8 cellular contexts compared by ENCODE assay signal in the genomic region with DNA sequence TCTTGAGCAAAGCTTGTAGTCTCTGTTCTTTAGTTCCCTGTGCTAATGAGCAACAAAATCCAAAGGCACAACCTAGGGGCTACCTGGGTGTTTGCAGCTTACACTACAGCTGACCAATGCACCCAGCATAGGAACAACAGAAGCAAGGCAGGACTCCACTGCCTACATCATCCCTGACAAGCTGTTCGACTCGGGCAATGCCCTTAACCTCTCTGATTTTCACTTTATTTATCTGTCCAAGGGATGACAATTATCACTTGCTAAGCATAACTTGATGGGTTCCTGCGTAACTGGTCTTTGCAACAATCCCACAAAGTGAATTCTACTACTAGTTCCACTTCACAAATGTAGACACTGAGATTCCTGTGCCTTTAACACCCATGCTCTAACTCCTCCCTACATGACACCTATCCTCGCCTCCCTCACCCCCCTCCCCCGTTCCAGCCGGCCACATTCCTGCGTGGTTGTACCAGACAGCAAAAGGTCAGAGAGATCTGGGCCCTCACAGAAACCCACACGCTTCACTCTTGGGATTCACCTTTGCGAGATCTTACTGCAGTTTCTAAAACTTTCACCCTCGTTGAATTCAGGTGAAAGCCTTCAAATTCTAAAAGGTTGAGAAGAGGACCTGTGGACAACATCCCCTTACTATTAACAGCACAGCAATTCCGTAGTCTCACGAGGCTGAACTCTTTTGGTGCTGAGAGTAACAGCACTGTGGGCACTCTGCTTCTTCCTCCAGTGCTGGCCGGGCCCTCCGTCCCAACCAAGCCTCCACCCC. TPM values are rescaled to one million over a fixed set of nuclear protein-coding genes. Genes with fewer than 3 reads are reported as not detected.
DNase-seq lines count a peak whose midpoint lies in the region; ATAC-seq, FAIRE-seq and TF ChIP-seq lines count a peak whose summit lies in the region.

No MANE protein-coding gene starts in this region.

- peaks cover 3 to 14% (median 6%) of the 10 kb centered on the region in 3 donors for H3K27me3 Mint-ChIP-seq in immature natural killer cell (ENCODE audit: low read depth in 3 of 3)

- BruUV-seq in K562 (replicated peaks; lab: Mats Ljungman, UMichigan): TSS peak; percentile 59

- peak; percentile 57 for DNase-seq in GM20000 (ENCODE audit: low spot score)
- DNase-seq in RCC 7860 (ENCODE audit: low spot score): peak; percentile 57
- DNase-seq in K562 (ENCODE audit: extremely low read depth in 1 of 4, low spot score in 3 of 4): peak; percentile 59 to 80 (median 72)
- DNase-seq in immature natural killer cell: peak; percentile 17 to 29 (median 28)
- DNase-seq in stimulated activated CD4-positive, alpha-beta T cell treated with anti-CD3 and anti-CD28 coated beads, Interleukin-12 subunit alpha, Interleukin-12 subunit beta, amount 100 ng/mL, for 48 hours (ENCODE audit: low read depth in 2 of 3, low spot score in 1 of 3): peak in 2 of 3 donors; percentile 21 to 44
- DNase-seq in NCI-H345 (lab: John Stamatoyannopoulos, UW): no peak
- DNase-seq in Ammon's horn (ENCODE audit: low spot score): no peak

- no peak for TF ChIP-seq EP300 in K562 (IDR thresholded peaks at IDR 0.05; ENCODE audit: low read length)

- peak overlapping the region; percentile 66 for H3K4me3 ChIP-seq in K562

- H3K9ac ChIP-seq in K562 (ENCODE audit: insufficient read depth in 1 of 2, low read depth in 2 of 2, low read length in 2 of 2): peak overlapping the region; percentile 98

- H3K9me3 Mint-ChIP-seq in immature natural killer cell: no peaks in the 10 kb centered on the region

- TF ChIP-seq POLR2A in K562 (conservative IDR thresholded peaks at IDR 0.05): peak; percentile 58

- TF ChIP-seq CTCF in GM20000 (IDR thresholded peaks at IDR 0.05; ENCODE audit: extremely low read depth, missing control alignments) (no peak), K562 (IDR thresholded peaks at IDR 0.05 in 2 of 3, conservative IDR thresholded peaks at IDR 0.05 in 1 of 3; ENCODE audit: insufficient read depth in 2 of 3, low read depth in 1 of 3, low read length in 3 of 3) (no peak)

- peak overlapping the region; percentile 90 for H2AFZ ChIP-seq in K562 (ENCODE audit: low read depth, low read length)

- no peak for TF ChIP-seq RAD21 in K562 (CRISPR knock-in tag; conservative IDR thresholded peaks at IDR 0.05 in 1 of 2, IDR thresholded peaks at IDR 0.05 in 1 of 2)

- H3K27ac Mint-ChIP-seq in immature natural killer cell: peak overlapping the region; percentile 81 to 98 (median 94)

- H3K4me1 Mint-ChIP-seq in immature natural killer cell: peaks cover 50 to 53% of the 10 kb centered on the region in 2 donors

- ATAC-seq in K562: peak; percentile 59
- ATAC-seq in HG03095 (IDR thresholded peaks at IDR 0.05; ENCODE audit: unreplicated experiment): no peak

- peaks cover 3% of the 10 kb centered on the region for H3K9me1 ChIP-seq in K562 (ENCODE audit: control insufficient read depth, insufficient read depth, low read length)

- CTCF ChIA-PET in K562 (lab: Yijun Ruan, JAX; ENCODE audit: low intra/inter-chr PET ratio): no interaction called here

- H3K36me3 Mint-ChIP-seq in immature natural killer cell: no peaks in the 10 kb centered on the region

- WGBS in K562 (ENCODE audit: insufficient coverage, low coverage, missing lambda C conversion rate): 10% methylated on average over 14 of the region's 14 CpGs

- peak overlapping the region; percentile 76 for H3K27ac ChIP-seq in K562 (ENCODE audit: extremely low read depth, low read depth, low read length)

- in situ Hi-C loops in K562 (cut with MboI): no loop called here

- H3K4me2 ChIP-seq in K562 (ENCODE audit: insufficient read depth, low read length): peak overlapping the region; percentile 88

- H4K20me1 ChIP-seq in K562 (replicated peaks; ENCODE audit: control insufficient read depth, insufficient read depth, low read length): peaks cover 15% of the 10 kb centered on the region

- peaks cover 69% of the 10 kb centered on the region for H3K79me2 ChIP-seq in K562 (ENCODE audit: control insufficient read depth, insufficient read depth, low read length)

- H3K36me3 ChIP-seq in K562 (ENCODE audit: control insufficient read depth, insufficient read depth, low read length): peaks cover 22% of the 10 kb centered on the region; the same call in 2 of the 3 replicates

- intact Hi-C loops in K562 (cut with micrococcal nuclease): no loop called here

- no peaks in the 10 kb centered on the region; the same call in 1 of the 2 replicates for H3K9me3 ChIP-seq in K562 (replicated peaks; ENCODE audit: control insufficient read depth, insufficient read depth, low read depth, low read length)

- no peaks in the 10 kb centered on the region for H3K27me3 ChIP-seq in K562 (ENCODE audit: control insufficient read depth in 2 of 2, insufficient read depth in 2 of 2, low read length in 2 of 2)

- no peak for FAIRE-seq in RCC 7860 (lab: Jason Lieb, UNC)
- FAIRE-seq in K562 (lab: Jason Lieb, UNC): peak; percentile 87

- peaks cover 11 to 27% of the 10 kb centered on the region in 2 experiments; a peak in 4 of 5 replicates for H3K4me1 ChIP-seq in K562 (replicated peaks in 1 of 2; ENCODE audit: control insufficient read depth in 2 of 2, insufficient read depth in 2 of 2, low read length in 2 of 2)

- POLR2A ChIA-PET in K562 (lab: Yijun Ruan, JAX): no interaction called here

- peak overlapping the region; percentile 93 to 96 (median 95) for H3K4me3 Mint-ChIP-seq in immature natural killer cell

TF ChIP-seq in K562, 482 proteins besides CTCF, POLR2A, EP300 and RAD21 (continues in another document):
- TF ChIP-seq ZNF511 (CRISPR knock-in tag; IDR thresholded peaks at IDR 0.05): no peak
- TF ChIP-seq L3MBTL2 (IDR thresholded peaks at IDR 0.05): peak; percentile 50; the same call in 1 of the 2 replicates
- no peak for TF ChIP-seq E2F3 (CRISPR knock-in tag; IDR thresholded peaks at IDR 0.05)
- no peak for TF ChIP-seq MYBL2 (IDR thresholded peaks at IDR 0.05; ENCODE audit: low read depth)
- no peak for TF ChIP-seq MYBL2 (CRISPR knock-in tag; IDR thresholded peaks at IDR 0.05; ENCODE audit: borderline replicate concordance)
- TF ChIP-seq PHB2 (IDR thresholded peaks at IDR 0.05; ENCODE audit: low read depth): no peak
- no peak for TF ChIP-seq HSF4 (CRISPR knock-in tag; IDR thresholded peaks at IDR 0.05; ENCODE audit: borderline replicate concordance)
- no peak for TF ChIP-seq PHF8 (IDR thresholded peaks at IDR 0.05; ENCODE audit: borderline replicate concordance, low read length)
- TF ChIP-seq, protein P1, sequence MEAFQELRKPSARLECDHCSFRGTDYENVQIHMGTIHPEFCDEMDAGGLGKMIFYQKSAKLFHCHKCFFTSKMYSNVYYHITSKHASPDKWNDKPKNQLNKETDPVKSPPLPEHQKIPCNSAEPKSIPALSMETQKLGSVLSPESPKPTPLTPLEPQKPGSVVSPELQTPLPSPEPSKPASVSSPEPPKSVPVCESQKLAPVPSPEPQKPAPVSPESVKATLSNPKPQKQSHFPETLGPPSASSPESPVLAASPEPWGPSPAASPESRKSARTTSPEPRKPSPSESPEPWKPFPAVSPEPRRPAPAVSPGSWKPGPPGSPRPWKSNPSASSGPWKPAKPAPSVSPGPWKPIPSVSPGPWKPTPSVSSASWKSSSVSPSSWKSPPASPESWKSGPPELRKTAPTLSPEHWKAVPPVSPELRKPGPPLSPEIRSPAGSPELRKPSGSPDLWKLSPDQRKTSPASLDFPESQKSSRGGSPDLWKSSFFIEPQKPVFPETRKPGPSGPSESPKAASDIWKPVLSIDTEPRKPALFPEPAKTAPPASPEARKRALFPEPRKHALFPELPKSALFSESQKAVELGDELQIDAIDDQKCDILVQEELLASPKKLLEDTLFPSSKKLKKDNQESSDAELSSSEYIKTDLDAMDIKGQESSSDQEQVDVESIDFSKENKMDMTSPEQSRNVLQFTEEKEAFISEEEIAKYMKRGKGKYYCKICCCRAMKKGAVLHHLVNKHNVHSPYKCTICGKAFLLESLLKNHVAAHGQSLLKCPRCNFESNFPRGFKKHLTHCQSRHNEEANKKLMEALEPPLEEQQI (IDR thresholded peaks at IDR 0.05): no peak
- 0 out of 2 replicates have a peak, but pooled peaks have one; percentile 19 for TF ChIP-seq CBFA2T3 (IDR thresholded peaks at IDR 0.05)
- TF ChIP-seq TEAD4 (IDR thresholded peaks at IDR 0.05; ENCODE audit: low read length): peak; percentile 74
- TF ChIP-seq TEAD4 (CRISPR knock-in tag; IDR thresholded peaks at IDR 0.05; ENCODE audit: borderline replicate concordance): no peak

RNA-seq across cellular contexts. Expression of gene IPPK, which starts 1.0 kb away (rescaled TPM):
- 42.1 and 46.0 TPM in 2 replicates for total RNA-seq in K562 (2011; cell fraction: chromatin; rRNA removed; ENCODE audit: low replicate concordance)
- 27.7 and 28.2 TPM in 2 replicates for total RNA-seq in K562 (2011; cell fraction: nucleolus; rRNA removed)
- total RNA-seq in K562 (2011; cell fraction: nucleoplasm; rRNA removed): 26.2 and 30.0 TPM in 2 replicates
- total RNA-seq in K562 (2014; rRNA removed): 11.2 and 11.3 TPM in 2 replicates
- 14.2 and 14.5 TPM in 2 replicates for total RNA-seq in K562 (2014; rRNA removed; fragmentation: Illumina TruSeq; extraction: Trizol)
- total RNA-seq in K562 (2015; rRNA removed; fragmentation: Illumina TruSeq; extraction: Trizol): 11.1 and 11.2 TPM in 2 replicates
- 9.7 and 11.1 TPM in 2 replicates for total RNA-seq in K562 (2021)
- polyA plus RNA-seq in K562 (2011; rRNA removed): 21.1 and 22.2 TPM in 2 replicates
- 19.0 and 20.1 TPM in 2 replicates for polyA plus RNA-seq in K562 (2011; cell fraction: cytosol; rRNA removed)
- 58.7 and 61.8 TPM in 2 replicates for polyA plus RNA-seq in K562 (2011; cell fraction: nucleus; rRNA removed)
- polyA plus RNA-seq in K562 (2012): 8.4 and 9.4 TPM in 2 replicates
- 15.2 and 16.0 TPM in 2 replicates for polyA plus RNA-seq in K562 (2014; fragmentation: Illumina TruSeq; extraction: Trizol)
- 1 to 10 TPM; 3.1 TPM for polyA plus RNA-seq in K562 (2014; fragmentation: Nextera tagmentation; extraction: Ambion mirVana)
- 10.9 and 13.0 TPM in 2 replicates for polyA plus RNA-seq in K562 (2014; rRNA removed)
- polyA minus RNA-seq in K562 (2011; rRNA and poly(A)+ RNA removed): 31.1 and 42.9 TPM in 2 replicates
- 11.0 and 13.6 TPM in 2 replicates for polyA minus RNA-seq in K562 (2011; cell fraction: cytosol; rRNA and poly(A)+ RNA removed)
- polyA minus RNA-seq in K562 (2011; cell fraction: nucleus; rRNA and poly(A)+ RNA removed): 10.8 and 11.0 TPM in 2 replicates
- polyA plus RNA-seq in immature natural killer cell: 1 to 10 TPM; 2.6 to 5.4 (median 3.2) TPM

Comparison
In these comparisons a context has a peak if more than half of its experiments do, and no peak if none do; other contexts are left out.
1. DNase-seq: peak in GM20000 (single experiment), RCC 7860 (single experiment), K562 (4 of 4), immature natural killer cell (3 of 3) and stimulated activated CD4-positive, alpha-beta T cell treated with anti-CD3 and anti-CD28 coated beads, Interleukin-12 subunit alpha, Interleukin-12 subunit beta, amount 100 ng/mL, for 48 hours (2 of 3); none in NCI-H345 (single experiment) and Ammon's horn (single experiment).